ENCODE assay signal across 27 cellular contexts in genomic region chr20:41501376-41501775, GRCh38.
"Had no signal": no experiment of that assay in that cellular context is flagged by ENCODE, and none has a peak within 500 bp of the region (broad histone marks: within the 10 kb centered on the region; RNA-seq: fewer than 3 reads in every experiment).

No MANE protein-coding gene starts in this region.

- ATAC-seq: activated naive CD8-positive, alpha-beta T cell treated with anti-CD3 and anti-CD28 coated beads, Interleukin-2, amount 50 U/mL, for 24 hours; activated T-cell treated with anti-CD3 and anti-CD28 coated beads, Interleukin-2, amount 50 U/mL, for 72 hours had no signal

- H3K9me3 Mint-ChIP-seq: activated CD4-positive, alpha-beta memory T cell treated with anti-CD3 and anti-CD28 coated beads, Interleukin-2, amount 10 ng/mL, durations not matched to agents 7 days and 5 days; activated T-cell treated with anti-CD3 and anti-CD28 coated beads, Interleukin-2, amount 50 U/mL, for 24 hours; central memory CD8-positive, alpha-beta T cell had no signal

- H3K4me3 ChIP-seq: coronary artery, dorsolateral prefrontal cortex, esophagus squamous epithelium had no signal

- H3K27me3 Mint-ChIP-seq: activated CD4-positive, alpha-beta memory T cell treated with anti-CD3 and anti-CD28 coated beads, Interleukin-2, amount 10 ng/mL, durations not matched to agents 7 days and 5 days; activated CD4-positive, alpha-beta T cell treated with anti-CD3 and anti-CD28 coated beads, Interleukin-2, amount 10 ng/mL, durations not matched to agents 7 days and 5 days; activated naive CD8-positive, alpha-beta T cell treated with anti-CD3 and anti-CD28 coated beads for 36 hours; activated naive CD8-positive, alpha-beta T cell treated with anti-CD3 and anti-CD28 coated beads, Interleukin-2, amount 50 U/mL, for 24 hours; activated T-cell treated with anti-CD3 and anti-CD28 coated beads, Interleukin-2, amount 50 U/mL, for 24 hours; central memory CD8-positive, alpha-beta T cell; dendritic cell treated with granulocyte-macrophage colony-stimulating factor and Interleukin-4, amounts not matched to agents 40 ng/mL and 50 ng/mL, for 4 days had no signal

- H3K4me1 Mint-ChIP-seq: activated CD4-positive, alpha-beta memory T cell treated with anti-CD3 and anti-CD28 coated beads, Interleukin-2, amount 10 ng/mL, durations not matched to agents 7 days and 5 days; activated CD4-positive, alpha-beta T cell treated with anti-CD3 and anti-CD28 coated beads, Interleukin-2, amount 10 ng/mL, durations not matched to agents 7 days and 5 days had no signal

- H3K27ac Mint-ChIP-seq: activated CD4-positive, alpha-beta memory T cell treated with anti-CD3 and anti-CD28 coated beads, Interleukin-2, amount 10 ng/mL, durations not matched to agents 7 days and 5 days; activated CD4-positive, alpha-beta T cell treated with anti-CD3 and anti-CD28 coated beads, Interleukin-2, amount 10 ng/mL, durations not matched to agents 7 days and 5 days; activated naive CD8-positive, alpha-beta T cell treated with anti-CD3 and anti-CD28 coated beads for 36 hours; activated naive CD8-positive, alpha-beta T cell treated with anti-CD3 and anti-CD28 coated beads, Interleukin-2, amount 50 U/mL, for 24 hours; activated T-cell treated with anti-CD3 and anti-CD28 coated beads, Interleukin-2, amount 50 U/mL, for 24 hours; activated T-cell treated with anti-CD3 and anti-CD28 coated beads, Interleukin-2, amount 50 U/mL, for 72 hours; dendritic cell treated with granulocyte-macrophage colony-stimulating factor and Interleukin-4, amounts not matched to agents 40 ng/mL and 50 ng/mL, for 4 days had no signal

- DNase-seq: activated CD4-positive, alpha-beta memory T cell treated with anti-CD3 and anti-CD28 coated beads, Interleukin-2, amount 10 ng/mL, durations not matched to agents 7 days and 5 days; activated CD4-positive, alpha-beta T cell treated with anti-CD3 and anti-CD28 coated beads for 1 hour; activated CD4-positive, alpha-beta T cell treated with anti-CD3 and anti-CD28 coated beads for 4 hours; activated CD4-positive, alpha-beta T cell treated with anti-CD3 and anti-CD28 coated beads, Interleukin-2, amount 10 ng/mL, durations not matched to agents 7 days and 5 days; activated CD4-positive, alpha-beta T cell treated with anti-CD3 and anti-CD28 coated beads, Interleukin-2, amount 50 U/mL, for 4 hours; activated CD8-positive, alpha-beta memory T cell treated with anti-CD3 and anti-CD28 coated beads, Interleukin-2, amount 50 U/mL, for 48 hours; activated gamma-delta T cell; activated naive CD4-positive, alpha-beta T cell treated with anti-CD3 and anti-CD28 coated beads, Interleukin-2, amount 50 U/mL, for 16 hours; activated naive CD4-positive, alpha-beta T cell treated with Interleukin-2 at 50 U/mL for 16 hours; activated naive CD8-positive, alpha-beta T cell treated with anti-CD3 and anti-CD28 coated beads for 36 hours; activated naive CD8-positive, alpha-beta T cell treated with anti-CD3 and anti-CD28 coated beads, Interleukin-2, amount 50 U/mL, for 24 hours; activated T-cell treated with anti-CD3 and anti-CD28 coated beads for 4 hours; activated T-cell treated with anti-CD3 and anti-CD28 coated beads, Interleukin-2, amount 50 U/mL, for 24 hours; activated T-cell treated with anti-CD3 and anti-CD28 coated beads, Interleukin-2, amount 50 U/mL, for 72 hours; amniotic stem cell; anterior cingulate cortex; brain microvascular endothelial cell; dorsolateral prefrontal cortex; effector memory CD4-positive, alpha-beta T cell; esophagus squamous epithelium; foreskin fibroblast; head of caudate nucleus; hippocampal formation; T-helper 2 cell had no signal

- H3K4me3 Mint-ChIP-seq: activated CD4-positive, alpha-beta memory T cell treated with anti-CD3 and anti-CD28 coated beads, Interleukin-2, amount 10 ng/mL, durations not matched to agents 7 days and 5 days; activated CD4-positive, alpha-beta T cell treated with anti-CD3 and anti-CD28 coated beads, Interleukin-2, amount 10 ng/mL, durations not matched to agents 7 days and 5 days; activated naive CD8-positive, alpha-beta T cell treated with anti-CD3 and anti-CD28 coated beads for 36 hours; activated naive CD8-positive, alpha-beta T cell treated with anti-CD3 and anti-CD28 coated beads, Interleukin-2, amount 50 U/mL, for 24 hours; activated T-cell treated with anti-CD3 and anti-CD28 coated beads, Interleukin-2, amount 50 U/mL, for 24 hours; activated T-cell treated with anti-CD3 and anti-CD28 coated beads, Interleukin-2, amount 50 U/mL, for 72 hours; central memory CD8-positive, alpha-beta T cell; dendritic cell treated with granulocyte-macrophage colony-stimulating factor and Interleukin-4, amounts not matched to agents 40 ng/mL and 50 ng/mL, for 4 days had no signal
